In genomic region chr12:12415886-12416285, GRCh38 we compare ENCODE assay signal across 16 cellular contexts. TPM values are rescaled to one million over a fixed set of nuclear protein-coding genes. Genes with fewer than 3 reads are reported as not detected.
DNase-seq lines count a peak whose midpoint lies in the region; ATAC-seq and TF ChIP-seq lines count a peak whose summit lies in the region.
"Had no signal": no experiment of that assay in that cellular context is flagged by ENCODE, and none has a peak within 500 bp of the region (broad histone marks: within the 10 kb centered on the region; RNA-seq: fewer than 3 reads in every experiment).

No MANE protein-coding gene starts in this region.

- H3K4me1 Mint-ChIP-seq in activated T-cell treated with anti-CD3 and anti-CD28 coated beads, Interleukin-2, amount 50 U/mL, for 72 hours (ENCODE audit: low read depth), result peaks cover 13% of the 10 kb centered on the region
- peaks cover 12 to 21% of the 10 kb centered on the region in 2 donors for H3K4me1 Mint-ChIP-seq in effector memory CD8-positive, alpha-beta T cell (ENCODE audit: low read depth in 2 of 2)

- H3K36me3 ChIP-seq in MG63 (no peaks in the 10 kb centered on the region), esophagus muscularis mucosa (no peaks in the 10 kb centered on the region), spleen (no peaks in the 10 kb centered on the region)
- H3K36me3 ChIP-seq: Peyer's patch had no signal

- H3K27ac ChIP-seq in esophagus muscularis mucosa (replicated peaks in 1 of 4) (no peak overlapping the region), spleen (no peak overlapping the region)
- H3K27ac ChIP-seq: Peyer's patch had no signal

- intact Hi-C loops in esophagus muscularis mucosa (cut with DNase I), result no loop called here
- intact Hi-C loops in spleen (cut with DNase I; ENCODE audit: low total_unique reads), result no loop called here

- H3K27ac Mint-ChIP-seq in activated T-cell treated with anti-CD3 and anti-CD28 coated beads, Interleukin-2, amount 50 U/mL, for 72 hours, result peak overlapping the region; percentile 62
- peak overlapping the region; percentile 51 to 70 for H3K27ac Mint-ChIP-seq in effector memory CD8-positive, alpha-beta T cell

- WGBS in esophagus muscularis mucosa, result 88% methylated on average over 2 of the region's 2 CpGs
- WGBS in spleen, 5 donors, result 75 to 95% (median 89%) methylated on average over 2 of the region's 2 CpGs

- H3K36me3 Mint-ChIP-seq in activated T-cell treated with anti-CD3 and anti-CD28 coated beads, Interleukin-2, amount 50 U/mL, for 72 hours (ENCODE audit: insufficient read depth in 2 of 2), result peaks cover 15 to 26% of the 10 kb centered on the region in 2 donors
- H3K36me3 Mint-ChIP-seq in effector memory CD8-positive, alpha-beta T cell (ENCODE audit: insufficient read depth), result peaks cover 2% of the 10 kb centered on the region

- no peaks in the 10 kb centered on the region for H3K4me1 ChIP-seq in esophagus muscularis mucosa
- H3K4me1 ChIP-seq in spleen, result no peaks in the 10 kb centered on the region
- H3K4me1 ChIP-seq: Peyer's patch had no signal

- TF ChIP-seq CTCF in esophagus muscularis mucosa (IDR thresholded peaks at IDR 0.05), result no peak
- TF ChIP-seq CTCF in spleen (IDR thresholded peaks at IDR 0.05 in 8 of 11, conservative IDR thresholded peaks at IDR 0.05 in 3 of 11), result no peak

- H3K9me3 Mint-ChIP-seq in activated T-cell treated with anti-CD3 and anti-CD28 coated beads, Interleukin-2, amount 50 U/mL, for 72 hours, result peaks cover under 1 to 7% of the 10 kb centered on the region in 2 donors
- no peaks in the 10 kb centered on the region for H3K9me3 Mint-ChIP-seq in effector memory CD8-positive, alpha-beta T cell

- no peak for TF ChIP-seq EP300 in esophagus muscularis mucosa (IDR thresholded peaks at IDR 0.05)

- no peak for DNase-seq in activated T-cell treated with anti-CD3 and anti-CD28 coated beads, Interleukin-2, amount 50 U/mL, for 72 hours
- DNase-seq in activated T-cell treated with anti-CD3 and anti-CD28 coated beads for 4 hours (no peak), MG63 (no peak), GM19238 (ENCODE audit: insufficient read length, low spot score) (no peak), SHP77 (lab: John Stamatoyannopoulos, UW) (no peak), esophagus muscularis mucosa (ENCODE audit: extremely low spot score) (no peak), spleen (no peak)
- no peak for DNase-seq in effector memory CD8-positive, alpha-beta T cell
- DNase-seq: COR-L47, Karpas-422, NCI-H1930, NCI-H2171 treated with DMSO at 0.1 percent for 48 hours, NCI-H510A, NCI-H82, Peyer's patch, Right ventricle myocardium superior had no signal

- H3K4me3 Mint-ChIP-seq in activated T-cell treated with anti-CD3 and anti-CD28 coated beads, Interleukin-2, amount 50 U/mL, for 72 hours, result peak overlapping the region in 1 of 2 donors; percentile 43
- no peak overlapping the region for H3K4me3 Mint-ChIP-seq in effector memory CD8-positive, alpha-beta T cell

- ATAC-seq in activated T-cell treated with anti-CD3 and anti-CD28 coated beads, Interleukin-2, amount 50 U/mL, for 72 hours (replicated peaks in 1 of 2), result peak; percentile 24 to 64
- no peak for ATAC-seq in effector memory CD8-positive, alpha-beta T cell (replicated peaks)

- no peaks in the 10 kb centered on the region for H3K27me3 Mint-ChIP-seq in activated T-cell treated with anti-CD3 and anti-CD28 coated beads, Interleukin-2, amount 50 U/mL, for 72 hours (ENCODE audit: low read depth)
- no peaks in the 10 kb centered on the region for H3K27me3 Mint-ChIP-seq in effector memory CD8-positive, alpha-beta T cell

- TF ChIP-seq POLR2A in esophagus muscularis mucosa (IDR thresholded peaks at IDR 0.05; ENCODE audit: low read depth) (no peak), spleen (IDR thresholded peaks at IDR 0.05) (no peak)

- H3K4me3 ChIP-seq in MG63, result peak overlapping the region; percentile 30
- H3K4me3 ChIP-seq in esophagus muscularis mucosa, result no peak overlapping the region
- no peak overlapping the region for H3K4me3 ChIP-seq in spleen
- H3K4me3 ChIP-seq: Peyer's patch had no signal

- H3K27me3 ChIP-seq in MG63 (no peaks in the 10 kb centered on the region), esophagus muscularis mucosa (no peaks in the 10 kb centered on the region), spleen (replicated peaks in 1 of 7) (no peaks in the 10 kb centered on the region)
- H3K27me3 ChIP-seq: Peyer's patch had no signal

- H3K9me3 ChIP-seq in MG63, result peaks cover 11% of the 10 kb centered on the region
- H3K9me3 ChIP-seq in esophagus muscularis mucosa, result no peaks in the 10 kb centered on the region
- H3K9me3 ChIP-seq in spleen, result peaks cover 0 to 15% (median 10%) of the 10 kb centered on the region in 8 donors
- H3K9me3 ChIP-seq: Peyer's patch had no signal

RNA-seq across cellular contexts. Expression of gene BORCS5, which starts 59.0 kb away (rescaled TPM):
- 10 to 100 TPM; 37.7 to 44.9 TPM for total RNA-seq in activated T-cell treated with anti-CD3 and anti-CD28 coated beads, Interleukin-2, amount 50 U/mL, for 72 hours
- 3.6 and 5.6 TPM in 2 replicates for total RNA-seq in MG63 (2014; rRNA removed; shearing (Covaris generic); ENCODE audit: low replicate concordance)
- 10 to 100 TPM; 16.5 to 25.0 (median 19.0) TPM for total RNA-seq in esophagus muscularis mucosa
- 10 to 100 TPM; 14.0 to 25.9 (median 18.6) TPM for total RNA-seq in spleen
- polyA plus RNA-seq in spleen, result 1 to 10 TPM; 3.3 to 5.4 (median 3.6) TPM
